ENCODE assay signal across 21 cellular contexts in genomic region chr2:60064687-60065361, GRCh38.
DNase-seq lines count a peak whose midpoint lies in the region; ATAC-seq and TF ChIP-seq lines count a peak whose summit lies in the region.
"Had no signal": no experiment of that assay in that cellular context is flagged by ENCODE, and none has a peak within 500 bp of the region (broad histone marks: within the 10 kb centered on the region; RNA-seq: fewer than 3 reads in every experiment).

No MANE protein-coding gene starts in this region.

- peak; percentile 74 to 84 (median 75) for ATAC-seq in psoas muscle
- ATAC-seq: body of pancreas; stimulated activated effector memory CD8-positive, alpha-beta T cell treated with anti-CD3 and anti-CD28 coated beads, Interleukin-12 subunit alpha, Interleukin-12 subunit beta, amount 100 ng/mL, for 72 hours had no signal

- intact Hi-C loops in psoas muscle (cut with DNase I) (no loop called here), spleen (cut with DNase I; ENCODE audit: low total_unique reads) (no loop called here)

- no peaks in the 10 kb centered on the region for H3K4me1 ChIP-seq in psoas muscle
- H3K4me1 ChIP-seq in spleen = no peaks in the 10 kb centered on the region
- H3K4me1 ChIP-seq: SJSA1 had no signal

- no peaks in the 10 kb centered on the region for H3K27me3 Mint-ChIP-seq in glutamatergic neuron (ENCODE audit: unreplicated experiment)

- H3K36me3 Mint-ChIP-seq in glutamatergic neuron (ENCODE audit: unreplicated experiment) = no peaks in the 10 kb centered on the region
- H3K36me3 Mint-ChIP-seq: activated naive CD8-positive, alpha-beta T cell treated with anti-CD3 and anti-CD28 coated beads, Interleukin-2, amount 10 ng/mL, durations not matched to agents 7 days and 5 days; CD8-positive, alpha-beta memory T cell; stimulated activated effector memory CD8-positive, alpha-beta T cell treated with anti-CD3 and anti-CD28 coated beads, Interleukin-12 subunit alpha, Interleukin-12 subunit beta, amount 100 ng/mL, for 72 hours had no signal

- no peaks in the 10 kb centered on the region for H3K9me3 Mint-ChIP-seq in glutamatergic neuron (ENCODE audit: unreplicated experiment)
- H3K9me3 Mint-ChIP-seq: activated naive CD8-positive, alpha-beta T cell treated with anti-CD3 and anti-CD28 coated beads, Interleukin-2, amount 10 ng/mL, durations not matched to agents 7 days and 5 days; CD8-positive, alpha-beta memory T cell; stimulated activated effector memory CD8-positive, alpha-beta T cell treated with anti-CD3 and anti-CD28 coated beads, Interleukin-12 subunit alpha, Interleukin-12 subunit beta, amount 100 ng/mL, for 72 hours had no signal

- TF ChIP-seq POLR2A in spleen (IDR thresholded peaks at IDR 0.05) = no peak

- H3K4me3 ChIP-seq in psoas muscle = no peak overlapping the region
- no peak overlapping the region for H3K4me3 ChIP-seq in spleen
- H3K4me3 ChIP-seq: body of pancreas, GM23248, SJSA1, thoracic aorta had no signal

- H3K27me3 ChIP-seq in psoas muscle (ENCODE audit: insufficient read depth in 3 of 3, low read length in 2 of 3) (peaks cover 0 to 18% (median 3%) of the 10 kb centered on the region in 3 donors), spleen (replicated peaks in 1 of 7) (no peaks in the 10 kb centered on the region)
- H3K27me3 ChIP-seq: body of pancreas, SJSA1 had no signal

- H3K9me3 ChIP-seq in psoas muscle = no peaks in the 10 kb centered on the region
- H3K9me3 ChIP-seq in spleen = no peaks in the 10 kb centered on the region
- H3K9me3 ChIP-seq: body of pancreas, SJSA1, thoracic aorta had no signal

- H3K4me3 Mint-ChIP-seq in glutamatergic neuron (ENCODE audit: unreplicated experiment) = peak overlapping the region; percentile 23
- H3K4me3 Mint-ChIP-seq: activated naive CD8-positive, alpha-beta T cell treated with anti-CD3 and anti-CD28 coated beads, Interleukin-2, amount 10 ng/mL, durations not matched to agents 7 days and 5 days; CD8-positive, alpha-beta memory T cell; stimulated activated effector memory CD8-positive, alpha-beta T cell treated with anti-CD3 and anti-CD28 coated beads, Interleukin-12 subunit alpha, Interleukin-12 subunit beta, amount 100 ng/mL, for 72 hours had no signal

- TF ChIP-seq CTCF in glutamatergic neuron (IDR thresholded peaks at IDR 0.05; ENCODE audit: partially characterized antibody, unreplicated experiment) (no peak), psoas muscle (IDR thresholded peaks at IDR 0.05) (no peak), spleen (IDR thresholded peaks at IDR 0.05 in 8 of 11, conservative IDR thresholded peaks at IDR 0.05 in 3 of 11) (no peak)

- H3K27ac ChIP-seq in psoas muscle (no peak overlapping the region), spleen (no peak overlapping the region)
- H3K27ac ChIP-seq: GM23248, SJSA1, thoracic aorta had no signal

- DNase-seq in ELF-1 (ENCODE audit: low read depth, low spot score) (peak; percentile 71), NCI-H526 (lab: John Stamatoyannopoulos, UW) (peak; percentile 36 to 46), glutamatergic neuron (no peak), psoas muscle (no peak), spleen (no peak), NCI-H2029 treated with DMSO at 0.1 percent for 48 hours (lab: John Stamatoyannopoulos, UW) (no peak), SW 1271 (lab: John Stamatoyannopoulos, UW) (no peak)
- DNase-seq: activated CD4-positive, CD25-positive, alpha-beta regulatory T cell treated with anti-CD3 and anti-CD28 coated beads, Interleukin-2, amount 50 U/mL, for 72 hours; activated naive CD8-positive, alpha-beta T cell treated with anti-CD3 and anti-CD28 coated beads, Interleukin-2, amount 10 ng/mL, durations not matched to agents 7 days and 5 days; CD8-positive, alpha-beta memory T cell; cortex of kidney; GM23248; Kasumi-1; NCI-H1048; NCI-H2081; NCI-H69; T1000 had no signal

- peaks cover 6% of the 10 kb centered on the region for H3K4me1 Mint-ChIP-seq in glutamatergic neuron (ENCODE audit: low read depth, unreplicated experiment)
- H3K4me1 Mint-ChIP-seq: activated naive CD8-positive, alpha-beta T cell treated with anti-CD3 and anti-CD28 coated beads, Interleukin-2, amount 10 ng/mL, durations not matched to agents 7 days and 5 days; CD8-positive, alpha-beta memory T cell; stimulated activated effector memory CD8-positive, alpha-beta T cell treated with anti-CD3 and anti-CD28 coated beads, Interleukin-12 subunit alpha, Interleukin-12 subunit beta, amount 100 ng/mL, for 72 hours had no signal

- H3K27ac Mint-ChIP-seq in glutamatergic neuron (ENCODE audit: unreplicated experiment) = no peak overlapping the region
- H3K27ac Mint-ChIP-seq: activated naive CD8-positive, alpha-beta T cell treated with anti-CD3 and anti-CD28 coated beads, Interleukin-2, amount 10 ng/mL, durations not matched to agents 7 days and 5 days; CD8-positive, alpha-beta memory T cell; stimulated activated effector memory CD8-positive, alpha-beta T cell treated with anti-CD3 and anti-CD28 coated beads, Interleukin-12 subunit alpha, Interleukin-12 subunit beta, amount 100 ng/mL, for 72 hours had no signal

- H3K36me3 ChIP-seq in psoas muscle (ENCODE audit: insufficient read depth in 1 of 2, low read depth in 1 of 2) (no peaks in the 10 kb centered on the region), spleen (no peaks in the 10 kb centered on the region)
- H3K36me3 ChIP-seq: SJSA1, thoracic aorta had no signal

- WGBS in psoas muscle, 3 donors = 29 to 33% (median 30%) methylated on average over 7 of the region's 7 CpGs
- WGBS in spleen, 5 donors = 60 to 82% (median 71%) methylated on average over 6 to 7 of the region's 7 CpGs

Comparison
In these comparisons a context has a peak if more than half of its experiments do, and no peak if none do; other contexts are left out.
1. DNase-seq: peak in ELF-1 (single experiment) and NCI-H526 (2 of 2); none in glutamatergic neuron (single experiment), psoas muscle (0 of 2), spleen (single experiment), NCI-H2029 treated with DMSO at 0.1 percent for 48 hours (single experiment) and SW 1271 (0 of 2).